ENCODE assay signal across 28 cellular contexts in the genomic region with DNA sequence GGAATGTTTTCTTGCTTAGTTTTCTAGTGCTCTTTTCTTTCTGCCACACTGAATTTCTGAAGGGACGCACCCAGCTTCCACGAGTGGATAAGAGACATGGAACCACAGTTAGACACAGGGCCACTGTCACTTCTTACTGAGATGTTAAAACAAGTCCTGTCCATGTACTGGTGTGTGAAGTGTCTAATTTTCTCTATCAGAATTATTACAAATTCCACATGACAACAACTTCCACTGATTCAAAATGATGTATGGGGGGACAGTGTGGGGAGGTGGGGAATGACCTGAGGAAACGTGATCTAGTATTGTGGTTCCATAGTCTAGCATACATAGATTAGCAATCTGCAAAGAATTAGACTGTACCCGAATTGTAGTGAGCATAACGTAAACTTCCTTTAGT.
"Had no signal": no experiment of that assay in that cellular context is flagged by ENCODE, and none has a peak within 500 bp of the region (broad histone marks: within the 10 kb centered on the region; RNA-seq: fewer than 3 reads in every experiment).

No MANE protein-coding gene starts in this region.

- ATAC-seq: left cardiac atrium; lower lobe of right lung; natural killer cell; right cardiac atrium; sciatic nerve; stimulated activated memory B cell treated with anti-CD40 and anti-IgM and Interleukin-4, amounts not matched to agents 10 μg/mL and 1 μg/mL and 100 μg/mL, for 72 hours; stimulated activated naive CD8-positive, alpha-beta T cell treated with anti-CD3 and anti-CD28 coated beads, Interleukin-15, amount 100 ng/mL, for 72 hours had no signal

- H3K4me3 Mint-ChIP-seq: mesothelial cell of epicardium; naive B cell; natural killer cell; stimulated activated memory B cell treated with anti-CD40 and anti-IgM and Interleukin-4, amounts not matched to agents 10 μg/mL and 1 μg/mL and 100 μg/mL, for 72 hours; stimulated activated naive CD8-positive, alpha-beta T cell treated with anti-CD3 and anti-CD28 coated beads, Interleukin-15, amount 100 ng/mL, for 72 hours; type B pancreatic cell had no signal

- H3K9me3 Mint-ChIP-seq: mesothelial cell of epicardium; naive B cell; natural killer cell; stimulated activated memory B cell treated with anti-CD40 and anti-IgM and Interleukin-4, amounts not matched to agents 10 μg/mL and 1 μg/mL and 100 μg/mL, for 72 hours; stimulated activated naive CD8-positive, alpha-beta T cell treated with anti-CD3 and anti-CD28 coated beads, Interleukin-15, amount 100 ng/mL, for 72 hours; type B pancreatic cell had no signal

- H3K4me1 Mint-ChIP-seq: naive B cell; natural killer cell; stimulated activated memory B cell treated with anti-CD40 and anti-IgM and Interleukin-4, amounts not matched to agents 10 μg/mL and 1 μg/mL and 100 μg/mL, for 72 hours had no signal

- H3K4me3 ChIP-seq: lower lobe of right lung, ovary, prostate gland, skin epidermis, tibial nerve, vagina had no signal

- H3K27me3 ChIP-seq: ovary, tibial nerve, vagina had no signal

- H3K27ac Mint-ChIP-seq: mesothelial cell of epicardium; naive B cell; natural killer cell; stimulated activated memory B cell treated with anti-CD40 and anti-IgM and Interleukin-4, amounts not matched to agents 10 μg/mL and 1 μg/mL and 100 μg/mL, for 72 hours; stimulated activated naive CD8-positive, alpha-beta T cell treated with anti-CD3 and anti-CD28 coated beads, Interleukin-15, amount 100 ng/mL, for 72 hours; type B pancreatic cell had no signal

- H3K27ac ChIP-seq: lower lobe of right lung, ovary, prostate gland, tibial nerve, vagina had no signal

- FAIRE-seq: keratinocyte had no signal

- H3K9me3 ChIP-seq: lower lobe of right lung, ovary, prostate gland, tibial nerve, vagina had no signal

- H3K27me3 Mint-ChIP-seq: naive B cell; stimulated activated memory B cell treated with anti-CD40 and anti-IgM and Interleukin-4, amounts not matched to agents 10 μg/mL and 1 μg/mL and 100 μg/mL, for 72 hours; stimulated activated naive CD8-positive, alpha-beta T cell treated with anti-CD3 and anti-CD28 coated beads, Interleukin-15, amount 100 ng/mL, for 72 hours; type B pancreatic cell had no signal

- H3K4me1 ChIP-seq: prostate gland had no signal

- H3K36me3 ChIP-seq: lower lobe of right lung, ovary, prostate gland, tibial nerve, vagina had no signal

- DNase-seq: hippocampal formation; kidney glomerular epithelial cell; left cardiac atrium; lower lobe of right lung; mammary epithelial cell; mesendoderm; naive B cell; natural killer cell; ovary; retina; right cardiac atrium; stimulated activated CD4-positive, alpha-beta T cell treated with anti-CD3 and anti-CD28 coated beads, Interleukin-12 subunit alpha, Interleukin-12 subunit beta, amount 100 ng/mL, for 4 hours; stimulated activated CD4-positive, alpha-beta T cell treated with anti-CD3 and anti-CD28 coated beads, Interleukin-15, amount 100 ng/mL, for 24 hours; stimulated activated CD4-positive, alpha-beta T cell treated with anti-CD3 and anti-CD28 coated beads, Interleukin-2, amount 100 ng/mL, for 24 hours; stimulated activated CD4-positive, alpha-beta T cell treated with anti-CD3 and anti-CD28 coated beads, Interleukin-4, amount 100 ng/mL, for 4 hours; stimulated activated CD8-positive, alpha-beta memory T cell treated with anti-CD3 and anti-CD28 coated beads, Interleukin-4, amount 100 ng/mL, for 48 hours; stimulated activated naive CD4-positive, alpha-beta T cell treated with Interleukin-2 at 50 U/mL for 16 hours; stimulated activated naive CD8-positive, alpha-beta T cell treated with anti-CD3 and anti-CD28 coated beads, Interleukin-15, amount 100 ng/mL, for 72 hours; substantia nigra had no signal

- H3K36me3 Mint-ChIP-seq: mesothelial cell of epicardium; naive B cell; stimulated activated memory B cell treated with anti-CD40 and anti-IgM and Interleukin-4, amounts not matched to agents 10 μg/mL and 1 μg/mL and 100 μg/mL, for 72 hours; type B pancreatic cell had no signal
